In the genomic region with DNA sequence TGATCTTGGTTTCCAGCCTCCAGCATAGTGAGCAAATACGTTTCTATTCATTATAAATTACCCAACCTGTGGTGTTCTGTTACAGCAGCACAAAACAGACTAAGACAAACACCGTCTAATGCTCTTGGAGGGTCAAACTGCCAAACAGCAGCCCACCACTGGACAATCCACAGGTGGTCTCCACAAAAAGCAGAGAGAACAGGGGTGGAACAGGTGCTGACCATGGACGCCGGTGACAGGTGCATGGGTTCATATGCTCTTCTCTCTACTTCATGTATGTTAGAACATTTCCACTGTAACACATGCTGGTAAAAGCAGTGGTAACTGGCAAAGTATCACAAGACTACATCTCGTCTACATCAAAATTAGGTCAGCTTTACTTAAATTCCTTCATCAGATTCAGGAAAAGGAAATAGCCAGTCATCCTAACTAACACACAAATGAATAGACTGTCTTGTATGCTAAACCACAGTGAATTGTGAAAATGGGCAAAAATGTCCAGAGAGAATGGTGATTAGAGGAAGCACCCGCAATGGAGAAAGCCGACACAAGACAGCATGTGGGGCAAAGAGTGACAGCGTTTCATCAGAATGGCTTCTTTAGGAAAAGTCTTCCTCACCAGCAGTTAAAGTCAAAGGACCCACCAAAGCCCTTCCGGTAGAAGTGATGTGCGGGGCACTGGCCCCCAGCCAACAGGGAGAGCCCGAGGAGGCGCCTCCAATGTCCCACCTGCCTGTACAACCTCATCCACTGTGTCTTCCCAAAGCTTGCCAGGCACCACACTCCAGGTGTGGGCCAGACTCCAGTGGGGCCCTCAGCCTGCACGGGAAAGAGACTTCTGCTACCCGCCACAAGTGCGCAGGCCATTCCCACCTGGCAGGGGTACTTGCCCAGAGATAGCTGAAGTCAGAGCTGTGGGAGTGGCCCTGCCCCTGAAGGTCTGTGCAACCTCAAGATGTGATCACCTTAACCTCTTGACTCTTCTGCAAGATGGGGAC, we compare ENCODE assay signal across 23 cellular contexts.
DNase-seq lines count a peak whose midpoint lies in the region; ATAC-seq, FAIRE-seq and TF ChIP-seq lines count a peak whose summit lies in the region.
"Had no signal": no experiment of that assay in that cellular context is flagged by ENCODE, and none has a peak within 500 bp of the region (broad histone marks: within the 10 kb centered on the region; RNA-seq: fewer than 3 reads in every experiment).

No MANE protein-coding gene starts in this region.

- H3K4me1 ChIP-seq in DOHH2 (ENCODE audit: control insufficient read depth, low read length) (peaks cover 50% of the 10 kb centered on the region), neutrophil (ENCODE audit: control insufficient read depth in 1 of 2, insufficient read depth in 1 of 2, low read depth in 1 of 2, low read length in 1 of 2) (peaks cover 56 to 70% of the 10 kb centered on the region in 2 experiments)

- H3K27me3 ChIP-seq in DOHH2 (ENCODE audit: control insufficient read depth, low read length) (no peaks in the 10 kb centered on the region), SU-DHL-6 (ENCODE audit: low read length) (no peaks in the 10 kb centered on the region), neutrophil (no peaks in the 10 kb centered on the region)
- H3K27me3 ChIP-seq: cardiac muscle cell, heart right ventricle, Peyer's patch, transverse colon had no signal

- no peak for ATAC-seq in activated CD4-positive, CD25-positive, alpha-beta regulatory T cell treated with anti-CD3 and anti-CD28 coated beads, Interleukin-2, amount 50 U/mL, for 24 hours
- ATAC-seq: GM23338, heart right ventricle, SK-N-SH treated with all-trans-retinoic acid at 6 μM for 48 hours had no signal

- peaks cover 59% of the 10 kb centered on the region for H3K79me2 ChIP-seq in DOHH2 (ENCODE audit: control insufficient read depth, low read length)
- H3K79me2 ChIP-seq in SU-DHL-6 (ENCODE audit: insufficient read depth, low read length), result peaks cover 14% of the 10 kb centered on the region

- H3K4me1 Mint-ChIP-seq in T-helper 2 cell treated with Interferon-gamma antibody and Interleukin-4, amounts not matched to agents 5 μg/mL and 100 μg/mL, for 36 hours (ENCODE audit: low read depth), result peaks cover 36% of the 10 kb centered on the region

- H3K9me3 ChIP-seq in DOHH2 (ENCODE audit: control insufficient read depth, insufficient read depth, low read length) (no peaks in the 10 kb centered on the region), SU-DHL-6 (ENCODE audit: insufficient read depth, low read length) (no peaks in the 10 kb centered on the region), neutrophil (no peaks in the 10 kb centered on the region)
- H3K9me3 ChIP-seq: heart right ventricle, Peyer's patch, transverse colon had no signal

- H3K27ac ChIP-seq in DOHH2 (ENCODE audit: low read depth, low read length), result peak overlapping the region; percentile 3; the same call in 1 of the 2 replicates
- peak overlapping the region; percentile 67 for H3K27ac ChIP-seq in SU-DHL-6 (ENCODE audit: low read depth, low read length)
- H3K27ac ChIP-seq in neutrophil, result peak overlapping the region; percentile 82
- H3K27ac ChIP-seq: cardiac muscle cell, Peyer's patch, transverse colon had no signal

- H3K4me3 Mint-ChIP-seq in T-helper 2 cell treated with Interferon-gamma antibody and Interleukin-4, amounts not matched to agents 5 μg/mL and 100 μg/mL, for 36 hours, result no peak overlapping the region
- H3K4me3 Mint-ChIP-seq: GM23338 had no signal

- peaks cover 82% of the 10 kb centered on the region for H3K36me3 ChIP-seq in DOHH2 (ENCODE audit: control insufficient read depth, low read length)
- H3K36me3 ChIP-seq in SU-DHL-6 (ENCODE audit: low read length), result peaks cover 13% of the 10 kb centered on the region
- no peaks in the 10 kb centered on the region for H3K36me3 ChIP-seq in neutrophil

- no peaks in the 10 kb centered on the region for H3K27me3 Mint-ChIP-seq in T-helper 2 cell treated with Interferon-gamma antibody and Interleukin-4, amounts not matched to agents 5 μg/mL and 100 μg/mL, for 36 hours (ENCODE audit: low read depth)

- no peak overlapping the region for H2AFZ ChIP-seq in SU-DHL-6 (ENCODE audit: low read depth, low read length, severe bottlenecking)
- H2AFZ ChIP-seq: GM23338 had no signal

- no peaks in the 10 kb centered on the region for H3K9me3 Mint-ChIP-seq in T-helper 2 cell treated with Interferon-gamma antibody and Interleukin-4, amounts not matched to agents 5 μg/mL and 100 μg/mL, for 36 hours
- H3K9me3 Mint-ChIP-seq: GM23338 had no signal

- H3K9ac ChIP-seq in SU-DHL-6 (ENCODE audit: low read length), result no peak overlapping the region

- peak overlapping the region; percentile 40 for H3K4me2 ChIP-seq in DOHH2 (ENCODE audit: low read length)
- peak overlapping the region; percentile 8 for H3K4me2 ChIP-seq in SU-DHL-6 (ENCODE audit: low read depth, low read length, poor library complexity, severe bottlenecking)
- H3K4me2 ChIP-seq: GM23338 had no signal

- TF ChIP-seq CTCF in DOHH2 (IDR thresholded peaks at IDR 0.05; ENCODE audit: low read depth, low read length, poor library complexity, severe bottlenecking) (no peak), SU-DHL-6 (IDR thresholded peaks at IDR 0.05; ENCODE audit: insufficient read depth, low read length, poor library complexity, severe bottlenecking) (no peak), neutrophil (IDR thresholded peaks at IDR 0.05) (no peak)

- peaks cover 42% of the 10 kb centered on the region for H3K36me3 Mint-ChIP-seq in T-helper 2 cell treated with Interferon-gamma antibody and Interleukin-4, amounts not matched to agents 5 μg/mL and 100 μg/mL, for 36 hours (ENCODE audit: low read depth)

- H3K4me3 ChIP-seq in DOHH2 (ENCODE audit: low read length), result peak overlapping the region; percentile 2; the same call in 1 of the 2 replicates
- no peak overlapping the region for H3K4me3 ChIP-seq in SU-DHL-6 (ENCODE audit: insufficient read depth, low read length, poor library complexity, severe bottlenecking)
- no peak overlapping the region for H3K4me3 ChIP-seq in neutrophil (ENCODE audit: low read depth in 1 of 2, low read length in 1 of 2)
- H3K4me3 ChIP-seq: cardiac muscle cell, GM23338, heart right ventricle, Peyer's patch, transverse colon had no signal

- H4K20me1 ChIP-seq in DOHH2 (ENCODE audit: control insufficient read depth, insufficient read depth, low read depth, low read length) (peaks cover 3% of the 10 kb centered on the region; the same call in 1 of the 2 replicates), SU-DHL-6 (ENCODE audit: low read depth, low read length) (no peaks in the 10 kb centered on the region)

- TF ChIP-seq POLR2A in H54 (IDR thresholded peaks at IDR 0.05; ENCODE audit: low read depth, low read length), result no peak

- DNase-seq in H54 (ENCODE audit: insufficient read length, low spot score) (no peak), GM03348 (ENCODE audit: low spot score) (no peak), NCI-H526 (lab: John Stamatoyannopoulos, UW) (no peak)
- DNase-seq in T-helper 2 cell treated with Interferon-gamma antibody and Interleukin-4, amounts not matched to agents 5 μg/mL and 100 μg/mL, for 36 hours (ENCODE audit: low spot score), result no peak
- DNase-seq: activated CD4-positive, alpha-beta T cell treated with anti-CD3 and anti-CD28 coated beads, Interleukin-2, amount 50 U/mL, for 4 hours; DMS53; heart right ventricle; Kasumi-1; midbrain; NCI-H187 treated with DMSO at 0.1 percent for 48 hours; NCI-H524; occipital lobe; Peyer's patch; stimulated activated CD4-positive, alpha-beta T cell treated with anti-CD3 and anti-CD28 coated beads, Interleukin-2, amount 100 ng/mL, for 48 hours; transverse colon had no signal

- H3K27ac Mint-ChIP-seq in T-helper 2 cell treated with Interferon-gamma antibody and Interleukin-4, amounts not matched to agents 5 μg/mL and 100 μg/mL, for 36 hours, result no peak overlapping the region
- H3K27ac Mint-ChIP-seq: GM23338 had no signal

- H3K9me2 ChIP-seq in DOHH2 (replicated peaks; ENCODE audit: control insufficient read depth, low read length) (no peaks in the 10 kb centered on the region), SU-DHL-6 (replicated peaks; ENCODE audit: insufficient read depth, low read length) (no peaks in the 10 kb centered on the region)

- H3F3A ChIP-seq in DOHH2 (ENCODE audit: control insufficient read depth, insufficient read depth) (no peaks in the 10 kb centered on the region), SU-DHL-6 (ENCODE audit: insufficient read depth) (no peaks in the 10 kb centered on the region)

- peak; percentile 62 for FAIRE-seq in H54 (lab: Jason Lieb, UNC)
- FAIRE-seq: islet of Langerhans had no signal

Comparison
In these comparisons a context has a peak if more than half of its experiments do, and no peak if none do; other contexts are left out.
1. H3K27ac ChIP-seq: peak in every context shown above with its lines; median percentile 82 in neutrophil; 67 in SU-DHL-6; 3 in DOHH2.